In the genomic region with DNA sequence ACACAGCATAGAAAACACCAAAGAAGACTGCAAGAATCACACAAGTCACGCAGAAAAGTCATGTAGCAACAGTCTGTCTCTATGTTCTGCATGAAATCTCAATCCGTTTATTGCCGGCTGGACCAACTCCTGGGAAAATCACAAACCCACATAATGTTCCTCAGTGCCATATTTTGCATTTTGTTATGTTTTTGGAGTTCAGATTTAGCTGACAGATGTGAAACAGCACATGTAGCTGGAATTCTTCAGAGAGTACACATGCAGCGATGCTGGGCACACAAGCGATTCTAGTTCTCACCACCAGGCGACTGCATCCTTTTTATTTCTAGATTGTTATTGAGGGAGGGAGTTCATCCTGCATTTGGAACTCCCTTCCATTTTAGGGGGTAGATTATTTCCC, we compare ENCODE assay signal across 12 cellular contexts.
DNase-seq lines count a peak whose midpoint lies in the region; TF ChIP-seq lines count a peak whose summit lies in the region.
"Had no signal": no experiment of that assay in that cellular context is flagged by ENCODE, and none has a peak within 500 bp of the region (broad histone marks: within the 10 kb centered on the region; RNA-seq: fewer than 3 reads in every experiment).

No MANE protein-coding gene starts in this region.

- intact Hi-C loops in A673 (cut with micrococcal nuclease; ENCODE audit: unreplicated experiment) = no loop called here

- TF ChIP-seq CTCF in A673 (conservative IDR thresholded peaks at IDR 0.05; ENCODE audit: low read depth, low read length) = peak; percentile 49
- TF ChIP-seq CTCF in astrocyte of the cerebellum (IDR thresholded peaks at IDR 0.05; ENCODE audit: low read depth, low read length, missing control alignments) = peak; percentile 66
- TF ChIP-seq CTCF in GM10266 (IDR thresholded peaks at IDR 0.05; ENCODE audit: control insufficient read depth, insufficient read depth, low read depth, missing control alignments) = no peak

- H3K4me1 ChIP-seq in A673 (ENCODE audit: insufficient read depth, low read length, poor library complexity, severe bottlenecking) = peaks cover 5% of the 10 kb centered on the region
- H3K4me1 ChIP-seq: esophagus squamous epithelium had no signal

- POLR2A ChIA-PET in A673 (lab: Charles Lee; ENCODE audit: low non-redundant PET) = no interaction called here

- no peaks in the 10 kb centered on the region for H3K9me3 ChIP-seq in A673 (ENCODE audit: low read depth, low read length, poor library complexity, severe bottlenecking)
- H3K9me3 ChIP-seq: esophagus squamous epithelium had no signal

- H3K4me3 ChIP-seq in A673 (ENCODE audit: low read depth, low read length, poor library complexity, severe bottlenecking) = no peak overlapping the region
- no peak overlapping the region for H3K4me3 ChIP-seq in astrocyte of the cerebellum (ENCODE audit: low read depth, low read length)
- H3K4me3 ChIP-seq: esophagus squamous epithelium had no signal

- DNase-seq in A673 (ENCODE audit: low spot score) (peak; percentile 30), HCEC 1CT (peak; percentile 6), astrocyte of the cerebellum (ENCODE audit: low read depth) (peak; percentile 32), GM10266 (ENCODE audit: extremely low spot score) (no peak), islet precursor cell (no peak), NCI-H748 (lab: John Stamatoyannopoulos, UW; ENCODE audit: unreplicated experiment) (no peak), NCI-H526 (lab: John Stamatoyannopoulos, UW) (no peak)
- DNase-seq: activated CD4-positive, alpha-beta T cell treated with anti-CD3 and anti-CD28 coated beads, Interleukin-2, amount 50 U/mL, for 1 hour; esophagus squamous epithelium; Right ventricle myocardium superior; stimulated activated naive CD4-positive, alpha-beta T cell treated with Interleukin-2 at 50 U/mL for 16 hours had no signal

- H3K27me3 ChIP-seq in A673 (replicated peaks; ENCODE audit: insufficient read depth, low read depth, low read length, poor library complexity) = no peaks in the 10 kb centered on the region
- no peaks in the 10 kb centered on the region for H3K27me3 ChIP-seq in layer of hippocampus (ENCODE audit: control insufficient read depth, insufficient read depth, low read length)
- H3K27me3 ChIP-seq: esophagus squamous epithelium had no signal

- in situ Hi-C loops in astrocyte of the cerebellum (cut with HindIII; ENCODE audit: low sequenced_read_pairs) = no loop called here

- CTCF ChIA-PET in A673 (lab: Charles Lee) = no interaction called here

- no TSS peak for BruUV-seq in A673 (replicated peaks; lab: Mats Ljungman, UMichigan)

- H3K27ac ChIP-seq in A673 (ENCODE audit: low read depth, low read length, poor library complexity, severe bottlenecking) (no peak overlapping the region), layer of hippocampus (ENCODE audit: low read depth, low read length) (peak overlapping the region; percentile 50)
- H3K27ac ChIP-seq: esophagus squamous epithelium had no signal

- no peaks in the 10 kb centered on the region for H3K36me3 ChIP-seq in A673 (ENCODE audit: insufficient read depth, low read length, poor library complexity, severe bottlenecking)
- H3K36me3 ChIP-seq: esophagus squamous epithelium had no signal

Comparison
In these comparisons a context has a peak if more than half of its experiments do, and no peak if none do; other contexts are left out.
1. DNase-seq: peak in A673 (single experiment), HCEC 1CT (single experiment) and astrocyte of the cerebellum (single experiment); none in GM10266 (single experiment), islet precursor cell (single experiment), NCI-H748 (single experiment) and NCI-H526 (0 of 2).